Comparison of ENCODE assay signal across 1 cellular context in the genomic region with DNA sequence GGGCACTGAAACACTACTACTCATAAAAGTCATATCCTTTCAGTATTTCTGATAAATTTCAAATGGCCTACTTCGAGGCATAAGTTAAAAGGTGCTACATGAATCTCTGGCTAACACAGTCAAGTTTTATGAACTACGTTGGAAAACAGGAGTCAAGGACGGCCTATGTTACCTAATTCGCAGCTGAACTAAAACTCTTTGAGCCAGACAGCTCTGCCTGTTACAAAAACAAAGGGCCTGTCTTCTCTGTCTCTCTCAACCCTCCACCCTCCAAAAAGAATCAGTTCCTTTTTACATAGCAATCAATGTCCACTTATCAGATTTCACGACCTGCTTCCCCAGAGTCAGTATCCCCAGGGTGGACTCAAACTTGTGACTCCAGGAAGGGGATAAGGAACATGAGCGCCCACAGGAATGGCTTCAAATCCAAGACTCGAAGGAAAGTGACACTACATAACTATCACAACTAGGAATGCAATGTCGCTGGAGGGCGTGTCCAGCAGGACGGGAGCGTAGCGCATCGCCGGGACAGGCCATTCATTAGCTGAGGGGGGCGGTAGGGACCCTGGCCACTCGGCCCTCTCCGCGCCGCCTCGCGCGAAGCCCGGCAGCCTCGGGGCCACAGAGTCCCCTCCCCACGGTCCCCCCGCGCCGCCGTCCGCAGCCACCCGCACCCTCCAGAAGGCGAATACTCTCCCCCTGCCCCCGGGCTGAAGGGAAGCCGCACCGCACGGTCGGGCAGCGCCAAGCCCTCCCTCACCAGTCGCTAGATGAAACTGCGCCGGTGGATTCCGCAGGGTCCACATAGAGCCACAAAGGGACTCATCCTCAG.
TF ChIP-seq lines count a peak whose summit lies in the region.

No MANE protein-coding gene starts in this region.

TF ChIP-seq in K562, 482 proteins besides CTCF, POLR2A, EP300 and RAD21 (continued from another document):
- TF ChIP-seq ZNF395 (CRISPR knock-in tag; IDR thresholded peaks at IDR 0.05) (no peak), PCBP1 (IDR thresholded peaks at IDR 0.05; ENCODE audit: low read depth, low read length, poor library complexity, severe bottlenecking) (no peak), MEIS2 (IDR thresholded peaks at IDR 0.05; ENCODE audit: partially characterized antibody) (peak; percentile 60), ZNF431 (CRISPR knock-in tag; IDR thresholded peaks at IDR 0.05) (peak; percentile 56; the same call in 1 of the 2 replicates), CEBPB (tag; IDR thresholded peaks at IDR 0.05) (no peak), SAFB2 (IDR thresholded peaks at IDR 0.05; ENCODE audit: borderline replicate concordance, low read depth, low read length, severe bottlenecking) (no peak), HDAC2 (IDR thresholded peaks at IDR 0.05) (peak; percentile 79; the same call in 1 of the 2 replicates), MCM3 (IDR thresholded peaks at IDR 0.05) (no peak), RCOR1 (IDR thresholded peaks at IDR 0.05; ENCODE audit: borderline replicate concordance in 1 of 2, low read depth in 2 of 2, low read length in 2 of 2) (peak; percentile 50 to 76; a peak in 3 of 4 replicates), ELF4 (CRISPR knock-in tag; IDR thresholded peaks at IDR 0.05) (no peak), ZKSCAN8 (CRISPR knock-in tag; IDR thresholded peaks at IDR 0.05) (no peak), FOXJ2 (tag; IDR thresholded peaks at IDR 0.05) (peak; percentile 70; the same call in 1 of the 2 replicates), CBFA2T2 (conservative IDR thresholded peaks at IDR 0.05) (no peak), RBM39 (optimal IDR thresholded peaks at IDR 0.05; ENCODE audit: low read depth, low read length) (no peak), NRF1 (conservative IDR thresholded peaks at IDR 0.05 in 1 of 2, IDR thresholded peaks at IDR 0.05 in 1 of 2) (peak; percentile 34; a peak in 3 of 4 replicates), ZNF511 (CRISPR knock-in tag; IDR thresholded peaks at IDR 0.05) (0 out of 2 replicates have a peak, but pooled peaks have one; percentile 24), ZBTB17 (CRISPR knock-in tag; IDR thresholded peaks at IDR 0.05) (0 out of 2 replicates have a peak, but pooled peaks have one; percentile 17), ERF (CRISPR knock-in tag; IDR thresholded peaks at IDR 0.05) (no peak), TAF7 (tag; IDR thresholded peaks at IDR 0.05) (peak; percentile 35; the same call in 1 of the 2 replicates), ZBTB8A (IDR thresholded peaks at IDR 0.05; ENCODE audit: partially characterized antibody) (no peak), KDM1A (IDR thresholded peaks at IDR 0.05) (peak; percentile 90 to 93), ZNF212 (CRISPR knock-in tag; IDR thresholded peaks at IDR 0.05) (no peak), ZNF699 (CRISPR knock-in tag; IDR thresholded peaks at IDR 0.05; ENCODE audit: insufficient replicate concordance) (no peak), RBBP5 (IDR thresholded peaks at IDR 0.05; ENCODE audit: borderline replicate concordance, insufficient read depth, low read length, poor library complexity, severe bottlenecking) (peak; percentile 81), XRCC3 (IDR thresholded peaks at IDR 0.05) (no peak), NONO (IDR thresholded peaks at IDR 0.05; ENCODE audit: low read depth in 2 of 2, low read length in 1 of 2) (no peak; a peak in 1 of 4 replicates), RFX7 (CRISPR knock-in tag; IDR thresholded peaks at IDR 0.05) (no peak), TCF7L2 (IDR thresholded peaks at IDR 0.05; ENCODE audit: low read depth, low read length) (0 out of 2 replicates have a peak, but pooled peaks have one; percentile 43), ZNF263 (CRISPR knock-in tag; IDR thresholded peaks at IDR 0.05; ENCODE audit: borderline replicate concordance) (peak; percentile 54; the same call in 1 of the 2 replicates), ATF7 (IDR thresholded peaks at IDR 0.05) (peak; percentile 77), ZNF347 (CRISPR knock-in tag; IDR thresholded peaks at IDR 0.05; ENCODE audit: low read depth) (no peak), PHF21A (IDR thresholded peaks at IDR 0.05; ENCODE audit: borderline replicate concordance, low read depth) (0 out of 2 replicates have a peak, but pooled peaks have one; percentile 36), KAT7 (CRISPR knock-in tag; IDR thresholded peaks at IDR 0.05; ENCODE audit: borderline replicate concordance) (no peak), CREB1 (IDR thresholded peaks at IDR 0.05) (0 out of 2 replicates have a peak, but pooled peaks have one; percentile 42), CREB1 (CRISPR knock-in tag; IDR thresholded peaks at IDR 0.05) (no peak)
- TF ChIP-seq, protein P1, sequence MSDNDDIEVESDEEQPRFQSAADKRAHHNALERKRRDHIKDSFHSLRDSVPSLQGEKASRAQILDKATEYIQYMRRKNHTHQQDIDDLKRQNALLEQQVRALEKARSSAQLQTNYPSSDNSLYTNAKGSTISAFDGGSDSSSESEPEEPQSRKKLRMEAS (CRISPR knock-in tag; IDR thresholded peaks at IDR 0.05) = no peak
- TF ChIP-seq, protein P2, sequence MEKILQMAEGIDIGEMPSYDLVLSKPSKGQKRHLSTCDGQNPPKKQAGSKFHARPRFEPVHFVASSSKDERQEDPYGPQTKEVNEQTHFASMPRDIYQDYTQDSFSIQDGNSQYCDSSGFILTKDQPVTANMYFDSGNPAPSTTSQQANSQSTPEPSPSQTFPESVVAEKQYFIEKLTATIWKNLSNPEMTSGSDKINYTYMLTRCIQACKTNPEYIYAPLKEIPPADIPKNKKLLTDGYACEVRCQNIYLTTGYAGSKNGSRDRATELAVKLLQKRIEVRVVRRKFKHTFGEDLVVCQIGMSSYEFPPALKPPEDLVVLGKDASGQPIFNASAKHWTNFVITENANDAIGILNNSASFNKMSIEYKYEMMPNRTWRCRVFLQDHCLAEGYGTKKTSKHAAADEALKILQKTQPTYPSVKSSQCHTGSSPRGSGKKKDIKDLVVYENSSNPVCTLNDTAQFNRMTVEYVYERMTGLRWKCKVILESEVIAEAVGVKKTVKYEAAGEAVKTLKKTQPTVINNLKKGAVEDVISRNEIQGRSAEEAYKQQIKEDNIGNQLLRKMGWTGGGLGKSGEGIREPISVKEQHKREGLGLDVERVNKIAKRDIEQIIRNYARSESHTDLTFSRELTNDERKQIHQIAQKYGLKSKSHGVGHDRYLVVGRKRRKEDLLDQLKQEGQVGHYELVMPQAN (IDR thresholded peaks at IDR 0.05; ENCODE audit: borderline replicate concordance) = 0 out of 2 replicates have a peak, but pooled peaks have one; percentile 25
- TF ChIP-seq, protein P3, sequence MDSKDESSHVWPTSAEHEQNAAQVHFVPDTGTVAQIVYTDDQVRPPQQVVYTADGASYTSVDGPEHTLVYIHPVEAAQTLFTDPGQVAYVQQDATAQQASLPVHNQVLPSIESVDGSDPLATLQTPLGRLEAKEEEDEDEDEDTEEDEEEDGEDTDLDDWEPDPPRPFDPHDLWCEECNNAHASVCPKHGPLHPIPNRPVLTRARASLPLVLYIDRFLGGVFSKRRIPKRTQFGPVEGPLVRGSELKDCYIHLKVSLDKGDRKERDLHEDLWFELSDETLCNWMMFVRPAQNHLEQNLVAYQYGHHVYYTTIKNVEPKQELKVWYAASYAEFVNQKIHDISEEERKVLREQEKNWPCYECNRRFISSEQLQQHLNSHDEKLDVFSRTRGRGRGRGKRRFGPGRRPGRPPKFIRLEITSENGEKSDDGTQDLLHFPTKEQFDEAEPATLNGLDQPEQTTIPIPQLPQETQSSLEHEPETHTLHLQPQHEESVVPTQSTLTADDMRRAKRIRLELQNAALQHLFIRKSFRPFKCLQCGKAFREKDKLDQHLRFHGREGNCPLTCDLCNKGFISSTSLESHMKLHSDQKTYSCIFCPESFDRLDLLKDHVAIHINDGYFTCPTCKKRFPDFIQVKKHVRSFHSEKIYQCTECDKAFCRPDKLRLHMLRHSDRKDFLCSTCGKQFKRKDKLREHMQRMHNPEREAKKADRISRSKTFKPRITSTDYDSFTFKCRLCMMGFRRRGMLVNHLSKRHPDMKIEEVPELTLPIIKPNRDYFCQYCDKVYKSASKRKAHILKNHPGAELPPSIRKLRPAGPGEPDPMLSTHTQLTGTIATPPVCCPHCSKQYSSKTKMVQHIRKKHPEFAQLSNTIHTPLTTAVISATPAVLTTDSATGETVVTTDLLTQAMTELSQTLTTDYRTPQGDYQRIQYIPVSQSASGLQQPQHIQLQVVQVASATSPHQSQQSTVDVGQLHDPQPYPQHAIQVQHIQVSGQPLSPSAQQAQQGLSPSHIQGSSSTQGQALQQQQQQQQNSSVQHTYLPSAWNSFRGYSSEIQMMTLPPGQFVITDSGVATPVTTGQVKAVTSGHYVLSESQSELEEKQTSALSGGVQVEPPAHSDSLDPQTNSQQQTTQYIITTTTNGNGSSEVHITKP (IDR thresholded peaks at IDR 0.05; ENCODE audit: partially characterized antibody) = peak; percentile 98
- TF ChIP-seq, protein P4, sequence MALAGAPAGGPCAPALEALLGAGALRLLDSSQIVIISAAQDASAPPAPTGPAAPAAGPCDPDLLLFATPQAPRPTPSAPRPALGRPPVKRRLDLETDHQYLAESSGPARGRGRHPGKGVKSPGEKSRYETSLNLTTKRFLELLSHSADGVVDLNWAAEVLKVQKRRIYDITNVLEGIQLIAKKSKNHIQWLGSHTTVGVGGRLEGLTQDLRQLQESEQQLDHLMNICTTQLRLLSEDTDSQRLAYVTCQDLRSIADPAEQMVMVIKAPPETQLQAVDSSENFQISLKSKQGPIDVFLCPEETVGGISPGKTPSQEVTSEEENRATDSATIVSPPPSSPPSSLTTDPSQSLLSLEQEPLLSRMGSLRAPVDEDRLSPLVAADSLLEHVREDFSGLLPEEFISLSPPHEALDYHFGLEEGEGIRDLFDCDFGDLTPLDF (CRISPR knock-in tag; IDR thresholded peaks at IDR 0.05) = no peak
TF ChIP-seq in K562: peak in this region for 39.
